Comparison of ENCODE assay signal across 1 cellular context in the genomic region with DNA sequence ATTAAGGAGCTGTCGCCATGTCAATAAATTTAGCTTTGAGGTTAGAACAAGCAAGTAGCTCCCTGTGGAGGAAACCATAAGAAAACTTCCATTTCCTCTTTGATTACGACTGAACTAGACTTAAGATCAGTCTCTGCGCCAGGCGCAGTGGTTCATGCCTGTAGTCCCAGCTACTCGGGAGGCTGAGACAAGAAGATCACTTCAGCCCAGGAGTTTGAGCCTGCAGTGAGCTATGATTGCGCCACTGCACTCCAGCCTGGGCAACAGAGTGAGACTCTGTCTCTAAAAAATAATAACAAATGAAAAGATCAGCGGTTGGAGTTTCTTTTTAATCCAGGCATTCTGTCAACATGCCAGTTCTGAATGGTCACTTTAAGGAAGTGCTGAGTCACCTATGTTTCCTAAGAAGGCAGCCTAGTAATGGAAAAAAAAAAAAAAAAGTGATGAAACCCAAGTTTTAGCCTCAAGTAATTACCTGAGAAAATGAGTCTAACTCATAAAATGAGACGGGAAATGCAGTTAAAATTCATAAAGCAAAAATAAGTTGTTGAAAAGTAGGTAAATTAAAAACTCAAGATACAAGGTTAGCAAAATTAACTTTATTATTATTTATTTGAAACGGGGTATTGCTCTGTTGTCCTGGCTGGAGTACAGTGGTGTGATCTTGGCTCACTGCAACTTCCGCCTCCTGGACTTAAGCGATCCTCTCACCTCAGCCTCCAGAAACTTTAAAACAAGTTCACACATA.
A peak's percentile ranks its signal among the peaks of the same experiment; 100 is the strongest.
TF ChIP-seq lines count a peak whose summit lies in the region.

No MANE protein-coding gene starts in this region.

TF ChIP-seq in H1, 55 proteins besides CTCF, POLR2A, EP300 and RAD21:
- TF ChIP-seq CBX5 (IDR thresholded peaks at IDR 0.05; ENCODE audit: low read depth, low read length) (no peak), SP2 (IDR thresholded peaks at IDR 0.05; ENCODE audit: low read length) (no peak), SP1 (IDR thresholded peaks at IDR 0.05; ENCODE audit: low read depth, low read length) (no peak), MAFK (IDR thresholded peaks at IDR 0.05; ENCODE audit: low read depth, low read length) (peak; percentile 60), TAF7 (optimal IDR thresholded peaks at IDR 0.05; ENCODE audit: borderline replicate concordance, low read depth, low read length) (no peak), SIRT6 (IDR thresholded peaks at IDR 0.05; ENCODE audit: low read length) (no peak), SAP30 (IDR thresholded peaks at IDR 0.05; ENCODE audit: insufficient read depth, insufficient replicate concordance, low read length) (no peak), ASH2L (IDR thresholded peaks at IDR 0.05; ENCODE audit: low read length) (no peak), RNF2 (IDR thresholded peaks at IDR 0.05; ENCODE audit: borderline replicate concordance, low read depth, low read length, missing control alignments, poor library complexity, severe bottlenecking) (no peak), NANOG (IDR thresholded peaks at IDR 0.05; ENCODE audit: insufficient read depth, low read depth, low read length, poor library complexity, severe bottlenecking) (no peak), CHD1 (IDR thresholded peaks at IDR 0.05; ENCODE audit: low read depth, low read length) (no peak), SIN3A (conservative IDR thresholded peaks at IDR 0.05 in 1 of 2, IDR thresholded peaks at IDR 0.05 in 1 of 2; ENCODE audit: low read depth in 1 of 2, low read length in 2 of 2) (no peak), BACH1 (IDR thresholded peaks at IDR 0.05; ENCODE audit: low read length) (peak; percentile 87), CTBP2 (IDR thresholded peaks at IDR 0.05; ENCODE audit: borderline replicate concordance, insufficient read depth, insufficient read length, low read length) (no peak)
